ENCODE assay signal across 8 cellular contexts in genomic region chr4:176793060-176793605, GRCh38. TPM values are rescaled to one million over a fixed set of nuclear protein-coding genes. Genes with fewer than 3 reads are reported as not detected.
DNase-seq lines count a peak whose midpoint lies in the region; ATAC-seq and FAIRE-seq lines count a peak whose summit lies in the region.
"Had no signal": no experiment of that assay in that cellular context is flagged by ENCODE, and none has a peak within 500 bp of the region (broad histone marks: within the 10 kb centered on the region; RNA-seq: fewer than 3 reads in every experiment).

No MANE protein-coding gene starts in this region.

- H3K27ac Mint-ChIP-seq in activated naive CD8-positive, alpha-beta T cell treated with anti-CD3 and anti-CD28 coated beads, Interleukin-2, amount 10 ng/mL, durations not matched to agents 7 days and 5 days, result no peak overlapping the region
- H3K27ac Mint-ChIP-seq in stimulated activated naive B cell treated with anti-CD40 and anti-IgM and Interleukin-4, amounts not matched to agents 10 μg/mL and 1 μg/mL and 100 μg/mL, for 72 hours, result no peak overlapping the region

- H3K4me1 Mint-ChIP-seq in activated naive CD8-positive, alpha-beta T cell treated with anti-CD3 and anti-CD28 coated beads, Interleukin-2, amount 10 ng/mL, durations not matched to agents 7 days and 5 days, result peaks cover 4% of the 10 kb centered on the region
- H3K4me1 Mint-ChIP-seq in stimulated activated naive B cell treated with anti-CD40 and anti-IgM and Interleukin-4, amounts not matched to agents 10 μg/mL and 1 μg/mL and 100 μg/mL, for 72 hours, result peaks cover 3 to 16% of the 10 kb centered on the region in 2 donors

- H3K9me3 Mint-ChIP-seq in activated naive CD8-positive, alpha-beta T cell treated with anti-CD3 and anti-CD28 coated beads, Interleukin-2, amount 10 ng/mL, durations not matched to agents 7 days and 5 days, result no peaks in the 10 kb centered on the region
- no peaks in the 10 kb centered on the region for H3K9me3 Mint-ChIP-seq in stimulated activated naive B cell treated with anti-CD40 and anti-IgM and Interleukin-4, amounts not matched to agents 10 μg/mL and 1 μg/mL and 100 μg/mL, for 72 hours

- H3K27me3 ChIP-seq in iPS-18a (ENCODE audit: control insufficient read depth, insufficient read depth, low read length), result peaks cover 32% of the 10 kb centered on the region
- H3K27me3 ChIP-seq in effector memory CD4-positive, alpha-beta T cell (replicated peaks; ENCODE audit: control insufficient read depth, insufficient read depth, low read length, poor library complexity, severe bottlenecking), result no peaks in the 10 kb centered on the region

- POLR2A ChIA-PET in activated naive CD8-positive, alpha-beta T cell treated with anti-CD3 and anti-CD28 coated beads, Interleukin-2, amount 10 ng/mL, durations not matched to agents 7 days and 5 days (lab: Charles Lee), result no interaction called here

- ATAC-seq in activated naive CD8-positive, alpha-beta T cell treated with anti-CD3 and anti-CD28 coated beads, Interleukin-2, amount 10 ng/mL, durations not matched to agents 7 days and 5 days (ENCODE audit: low read depth), result no peak
- ATAC-seq in stimulated activated naive B cell treated with anti-CD40 and anti-IgM and Interleukin-4, amounts not matched to agents 10 μg/mL and 1 μg/mL and 100 μg/mL, for 72 hours (replicated peaks), result peak in 1 of 2 donors; percentile 7

- no peak for DNase-seq in HTR-8/SVneo (ENCODE audit: insufficient read length, low spot score)
- no peak for DNase-seq in activated naive CD8-positive, alpha-beta T cell treated with anti-CD3 and anti-CD28 coated beads, Interleukin-2, amount 10 ng/mL, durations not matched to agents 7 days and 5 days
- DNase-seq in stimulated activated naive B cell treated with anti-CD40 and anti-IgM and Interleukin-4, amounts not matched to agents 10 μg/mL and 1 μg/mL and 100 μg/mL, for 72 hours, result no peak
- DNase-seq in effector memory CD4-positive, alpha-beta T cell, result no peak
- DNase-seq in NCI-H524 (lab: John Stamatoyannopoulos, UW), result no peak
- DNase-seq in HPDE6-E6E7 (ENCODE audit: extremely low spot score), result no peak
- DNase-seq: NCI-H446 treated with DMSO at 0.1 percent for 48 hours had no signal

- peaks cover 48% of the 10 kb centered on the region for H3K27me3 Mint-ChIP-seq in activated naive CD8-positive, alpha-beta T cell treated with anti-CD3 and anti-CD28 coated beads, Interleukin-2, amount 10 ng/mL, durations not matched to agents 7 days and 5 days
- peaks cover 32 to 46% of the 10 kb centered on the region in 2 donors for H3K27me3 Mint-ChIP-seq in stimulated activated naive B cell treated with anti-CD40 and anti-IgM and Interleukin-4, amounts not matched to agents 10 μg/mL and 1 μg/mL and 100 μg/mL, for 72 hours

- peak; percentile 40 for FAIRE-seq in HTR-8/SVneo (lab: Jason Lieb, UNC)

- no peak overlapping the region for H3K9ac ChIP-seq in iPS-18a (ENCODE audit: low read length)

- peak overlapping the region; percentile 65 for H3K4me3 ChIP-seq in iPS-18a (ENCODE audit: low read length)
- H3K4me3 ChIP-seq in effector memory CD4-positive, alpha-beta T cell (ENCODE audit: insufficient read depth, low read depth, low read length, poor library complexity, severe bottlenecking), result no peak overlapping the region

- H3K36me3 ChIP-seq in iPS-18a (ENCODE audit: control insufficient read depth, low read depth, low read length), result no peaks in the 10 kb centered on the region
- no peaks in the 10 kb centered on the region for H3K36me3 ChIP-seq in effector memory CD4-positive, alpha-beta T cell (ENCODE audit: control insufficient read depth, insufficient read depth, low read length)

- H3K9me3 ChIP-seq in iPS-18a (ENCODE audit: control insufficient read depth, low read depth, low read length), result no peaks in the 10 kb centered on the region
- H3K9me3 ChIP-seq in effector memory CD4-positive, alpha-beta T cell (ENCODE audit: control insufficient read depth, low read length), result no peaks in the 10 kb centered on the region

- peak overlapping the region; percentile 69 for H3K4me3 Mint-ChIP-seq in activated naive CD8-positive, alpha-beta T cell treated with anti-CD3 and anti-CD28 coated beads, Interleukin-2, amount 10 ng/mL, durations not matched to agents 7 days and 5 days
- peak overlapping the region; percentile 57 to 76 for H3K4me3 Mint-ChIP-seq in stimulated activated naive B cell treated with anti-CD40 and anti-IgM and Interleukin-4, amounts not matched to agents 10 μg/mL and 1 μg/mL and 100 μg/mL, for 72 hours

- H3K4me1 ChIP-seq in iPS-18a (ENCODE audit: control insufficient read depth, low read depth, low read length), result no peaks in the 10 kb centered on the region
- no peaks in the 10 kb centered on the region for H3K4me1 ChIP-seq in effector memory CD4-positive, alpha-beta T cell (ENCODE audit: control insufficient read depth, insufficient read depth, low read length, poor library complexity, severe bottlenecking)

- H3K36me3 Mint-ChIP-seq in activated naive CD8-positive, alpha-beta T cell treated with anti-CD3 and anti-CD28 coated beads, Interleukin-2, amount 10 ng/mL, durations not matched to agents 7 days and 5 days, result no peaks in the 10 kb centered on the region
- no peaks in the 10 kb centered on the region for H3K36me3 Mint-ChIP-seq in stimulated activated naive B cell treated with anti-CD40 and anti-IgM and Interleukin-4, amounts not matched to agents 10 μg/mL and 1 μg/mL and 100 μg/mL, for 72 hours

- H3K27ac ChIP-seq in iPS-18a (ENCODE audit: low read length), result no peak overlapping the region
- H3K27ac ChIP-seq in effector memory CD4-positive, alpha-beta T cell (ENCODE audit: insufficient read depth, low read length, poor library complexity, severe bottlenecking), result no peak overlapping the region

RNA-seq across cellular contexts. Expression of gene VEGFC, which starts 0.4 kb away (rescaled TPM):
- total RNA-seq in activated naive CD8-positive, alpha-beta T cell treated with anti-CD3 and anti-CD28 coated beads, Interleukin-2, amount 10 ng/mL, durations not matched to agents 7 days and 5 days, result not detected
